ENCODE assay signal across 2 cellular contexts in genomic region chr4:2256156-2256731, GRCh38.
TF ChIP-seq lines count a peak whose summit lies in the region.

No MANE protein-coding gene starts in this region.

TF ChIP-seq in IMR-90, 13 proteins besides CTCF, POLR2A, EP300 and RAD21:
- TF ChIP-seq SMC3 (IDR thresholded peaks at IDR 0.05; ENCODE audit: low read depth, low read length) (no peak), CHD1 (IDR thresholded peaks at IDR 0.05; ENCODE audit: low read depth, low read length) (no peak), USF2 (IDR thresholded peaks at IDR 0.05; ENCODE audit: low read depth, low read length) (no peak), BHLHE40 (IDR thresholded peaks at IDR 0.05; ENCODE audit: low read depth, low read length) (no peak), RCOR1 (IDR thresholded peaks at IDR 0.05; ENCODE audit: insufficient replicate concordance, low read length) (no peak), CEBPB (IDR thresholded peaks at IDR 0.05; ENCODE audit: low read depth, low read length) (no peak), RFX5 (IDR thresholded peaks at IDR 0.05; ENCODE audit: low read depth, low read length) (no peak), ELK1 (IDR thresholded peaks at IDR 0.05; ENCODE audit: borderline replicate concordance, low read depth, low read length) (no peak), FOS (IDR thresholded peaks at IDR 0.05; ENCODE audit: low read depth, low read length) (no peak), MAZ (IDR thresholded peaks at IDR 0.05; ENCODE audit: borderline replicate concordance, low read depth, low read length) (no peak), NFE2L2 (IDR thresholded peaks at IDR 0.05; ENCODE audit: low read depth, low read length) (no peak), MAFK (IDR thresholded peaks at IDR 0.05; ENCODE audit: low read depth, low read length) (no peak), MXI1 (IDR thresholded peaks at IDR 0.05; ENCODE audit: borderline replicate concordance, low read depth, low read length) (no peak)

TF ChIP-seq in HepG2, 621 proteins besides CTCF, POLR2A, EP300 and RAD21:
- TF ChIP-seq PBX2 (CRISPR knock-in tag; IDR thresholded peaks at IDR 0.05) (no peak), ATF3 (CRISPR knock-in tag; IDR thresholded peaks at IDR 0.05) (no peak), DZIP1 (CRISPR knock-in tag; IDR thresholded peaks at IDR 0.05) (no peak), SUZ12 (IDR thresholded peaks at IDR 0.05; ENCODE audit: low read depth, low read length) (no peak), RBFOX2 (IDR thresholded peaks at IDR 0.05; ENCODE audit: low read depth, low read length) (peak; percentile 30; the same call in 1 of the 2 replicates), ZBTB40 (IDR thresholded peaks at IDR 0.05) (no peak), ZBTB40 (CRISPR knock-in tag; IDR thresholded peaks at IDR 0.05) (no peak), FIP1L1 (IDR thresholded peaks at IDR 0.05; ENCODE audit: borderline replicate concordance, insufficient read depth, low read depth, low read length) (no peak), HNF1A (IDR thresholded peaks at IDR 0.05; ENCODE audit: low read depth) (no peak), HNF1A (CRISPR knock-in tag; IDR thresholded peaks at IDR 0.05; ENCODE audit: borderline replicate concordance) (no peak)
